Comparison of ENCODE assay signal across 17 cellular contexts in genomic region chr20:37630993-37631392, GRCh38.
A peak's percentile ranks its signal among the peaks of the same experiment; 100 is the strongest.
DNase-seq lines count a peak whose midpoint lies in the region; ATAC-seq and TF ChIP-seq lines count a peak whose summit lies in the region.
"Had no signal": no experiment of that assay in that cellular context is flagged by ENCODE, and none has a peak within 500 bp of the region (broad histone marks: within the 10 kb centered on the region; RNA-seq: fewer than 3 reads in every experiment).

No MANE protein-coding gene starts in this region.

- no peak overlapping the region for H3K4me3 ChIP-seq in cardiac muscle cell
- H3K4me3 ChIP-seq in right cardiac atrium (ENCODE audit: low read length), result no peak overlapping the region
- no peak overlapping the region for H3K4me3 ChIP-seq in A673 (ENCODE audit: low read depth, low read length, poor library complexity, severe bottlenecking)
- H3K4me3 ChIP-seq: A549; BLaER1 treated with 17β-estradiol and CSF1 and Interleukin-3, amounts not matched to agents 10 nM and 100 nM; GM23248; HAP-1 had no signal

- H3K27ac ChIP-seq in cardiac muscle cell, result peak overlapping the region; percentile 67
- no peak overlapping the region for H3K27ac ChIP-seq in right cardiac atrium (ENCODE audit: low read length)
- H3K27ac ChIP-seq in A673 (ENCODE audit: low read depth, low read length, poor library complexity, severe bottlenecking), result no peak overlapping the region
- no peak overlapping the region for H3K27ac ChIP-seq in substantia nigra (ENCODE audit: low read depth, low read length, poor library complexity, severe bottlenecking)
- H3K27ac ChIP-seq: 22Rv1; A549; BLaER1 treated with 17β-estradiol and CSF1 and Interleukin-3, amounts not matched to agents 10 nM and 100 nM; GM23248 had no signal

- WGBS in right cardiac atrium, result 38% methylated on average over 3 of the region's 3 CpGs

- intact Hi-C loops in right cardiac atrium (cut with DNase I) (no loop called here), A673 (cut with micrococcal nuclease; ENCODE audit: unreplicated experiment) (no loop called here)

- TF ChIP-seq CTCF in cardiac muscle cell (IDR thresholded peaks at IDR 0.05; ENCODE audit: low read depth, low read length), result no peak
- no peak for TF ChIP-seq CTCF in A673 (conservative IDR thresholded peaks at IDR 0.05; ENCODE audit: low read depth, low read length)

- POLR2A ChIA-PET in A673 (lab: Charles Lee; ENCODE audit: low non-redundant PET), result no interaction called here

- ATAC-seq in right cardiac atrium, result no peak
- ATAC-seq: A549; CD8-positive, alpha-beta T cell had no signal

- no peaks in the 10 kb centered on the region for H3K9me3 ChIP-seq in cardiac muscle cell (ENCODE audit: low read depth)
- H3K9me3 ChIP-seq in right cardiac atrium (ENCODE audit: control insufficient read depth, low read length), result peaks cover 3% of the 10 kb centered on the region
- no peaks in the 10 kb centered on the region for H3K9me3 ChIP-seq in A673 (ENCODE audit: low read depth, low read length, poor library complexity, severe bottlenecking)

- H3K36me3 ChIP-seq in cardiac muscle cell (no peaks in the 10 kb centered on the region), A673 (ENCODE audit: insufficient read depth, low read length, poor library complexity, severe bottlenecking) (no peaks in the 10 kb centered on the region)
- H3K36me3 ChIP-seq: BLaER1 treated with 17β-estradiol and CSF1 and Interleukin-3, amounts not matched to agents 10 nM and 100 nM; HAP-1 had no signal

- CTCF ChIA-PET in A673 (lab: Charles Lee), result no interaction called here

- H3K4me1 ChIP-seq in cardiac muscle cell (ENCODE audit: low read depth) (peaks cover 16% of the 10 kb centered on the region), right cardiac atrium (ENCODE audit: control insufficient read depth, insufficient read depth, low read length) (no peaks in the 10 kb centered on the region), A673 (ENCODE audit: insufficient read depth, low read length, poor library complexity, severe bottlenecking) (no peaks in the 10 kb centered on the region)
- H3K4me1 ChIP-seq: A549; BLaER1 treated with 17β-estradiol and CSF1 and Interleukin-3, amounts not matched to agents 10 nM and 100 nM; HAP-1 had no signal

- no peaks in the 10 kb centered on the region for H3K27me3 ChIP-seq in cardiac muscle cell
- H3K27me3 ChIP-seq in right cardiac atrium (ENCODE audit: control insufficient read depth, insufficient read depth), result no peaks in the 10 kb centered on the region
- H3K27me3 ChIP-seq in A673 (replicated peaks; ENCODE audit: insufficient read depth, low read depth, low read length, poor library complexity), result peaks cover 21% of the 10 kb centered on the region

- BruUV-seq in A673 (replicated peaks; lab: Mats Ljungman, UMichigan), result no TSS peak

- DNase-seq in cardiac muscle cell (ENCODE audit: low read depth in 1 of 2, low spot score in 1 of 2) (peak in 1 of 2 donors; percentile 25), right cardiac atrium (no peak), amniotic epithelial cell (ENCODE audit: low read depth) (peak; percentile 67), myocyte (ENCODE audit: low read depth) (peak; percentile 20), NCI-H2107 treated with DMSO at 0.1 percent for 48 hours (lab: John Stamatoyannopoulos, UW; ENCODE audit: unreplicated experiment) (no peak), A673 (ENCODE audit: low spot score) (no peak), substantia nigra (lab: John Stamatoyannopoulos, UW) (no peak)
- DNase-seq: CD8-positive, alpha-beta T cell; COR-L47; DMS53; DND-41; EL; GM23248 had no signal

Comparison
In these comparisons a context has a peak if more than half of its experiments do, and no peak if none do; other contexts are left out.
1. DNase-seq: peak in amniotic epithelial cell (single experiment) and myocyte (single experiment); none in right cardiac atrium (0 of 3), NCI-H2107 treated with DMSO at 0.1 percent for 48 hours (single experiment), A673 (single experiment) and substantia nigra (0 of 49).